Comparison of ENCODE assay signal across 1 cellular context in genomic region chr1:85581138-85581801, GRCh38.
A peak's percentile ranks its signal among the peaks of the same experiment; 100 is the strongest.
TF ChIP-seq lines count a peak whose summit lies in the region.

No MANE protein-coding gene starts in this region.

TF ChIP-seq in HepG2, 621 proteins besides CTCF, POLR2A, EP300 and RAD21 (continued from another document and continues in another):
- TF ChIP-seq, protein P1, sequence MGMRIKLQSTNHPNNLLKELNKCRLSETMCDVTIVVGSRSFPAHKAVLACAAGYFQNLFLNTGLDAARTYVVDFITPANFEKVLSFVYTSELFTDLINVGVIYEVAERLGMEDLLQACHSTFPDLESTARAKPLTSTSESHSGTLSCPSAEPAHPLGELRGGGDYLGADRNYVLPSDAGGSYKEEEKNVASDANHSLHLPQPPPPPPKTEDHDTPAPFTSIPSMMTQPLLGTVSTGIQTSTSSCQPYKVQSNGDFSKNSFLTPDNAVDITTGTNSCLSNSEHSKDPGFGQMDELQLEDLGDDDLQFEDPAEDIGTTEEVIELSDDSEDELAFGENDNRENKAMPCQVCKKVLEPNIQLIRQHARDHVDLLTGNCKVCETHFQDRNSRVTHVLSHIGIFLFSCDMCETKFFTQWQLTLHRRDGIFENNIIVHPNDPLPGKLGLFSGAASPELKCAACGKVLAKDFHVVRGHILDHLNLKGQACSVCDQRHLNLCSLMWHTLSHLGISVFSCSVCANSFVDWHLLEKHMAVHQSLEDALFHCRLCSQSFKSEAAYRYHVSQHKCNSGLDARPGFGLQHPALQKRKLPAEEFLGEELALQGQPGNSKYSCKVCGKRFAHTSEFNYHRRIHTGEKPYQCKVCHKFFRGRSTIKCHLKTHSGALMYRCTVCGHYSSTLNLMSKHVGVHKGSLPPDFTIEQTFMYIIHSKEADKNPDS (CRISPR knock-in tag; IDR thresholded peaks at IDR 0.05) = no peak
- TF ChIP-seq NRL (CRISPR knock-in tag; IDR thresholded peaks at IDR 0.05; ENCODE audit: borderline replicate concordance) = peak; percentile 59; the same call in 1 of the 2 replicates
- TF ChIP-seq ZFP36L2 (CRISPR knock-in tag; IDR thresholded peaks at IDR 0.05) = no peak
- TF ChIP-seq, protein P2, sequence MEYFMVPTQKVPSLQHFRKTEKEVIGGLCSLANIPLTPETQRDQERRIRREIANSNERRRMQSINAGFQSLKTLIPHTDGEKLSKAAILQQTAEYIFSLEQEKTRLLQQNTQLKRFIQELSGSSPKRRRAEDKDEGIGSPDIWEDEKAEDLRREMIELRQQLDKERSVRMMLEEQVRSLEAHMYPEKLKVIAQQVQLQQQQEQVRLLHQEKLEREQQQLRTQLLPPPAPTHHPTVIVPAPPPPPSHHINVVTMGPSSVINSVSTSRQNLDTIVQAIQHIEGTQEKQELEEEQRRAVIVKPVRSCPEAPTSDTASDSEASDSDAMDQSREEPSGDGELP (IDR thresholded peaks at IDR 0.05; ENCODE audit: borderline replicate concordance, low read depth) = peak; percentile 41; the same call in 1 of the 2 replicates
- TF ChIP-seq ZNF383 (CRISPR knock-in tag; IDR thresholded peaks at IDR 0.05; ENCODE audit: borderline replicate concordance) = no peak
- no peak for TF ChIP-seq ZNF256 (CRISPR knock-in tag; conservative IDR thresholded peaks at IDR 0.05)
- TF ChIP-seq, protein P3, sequence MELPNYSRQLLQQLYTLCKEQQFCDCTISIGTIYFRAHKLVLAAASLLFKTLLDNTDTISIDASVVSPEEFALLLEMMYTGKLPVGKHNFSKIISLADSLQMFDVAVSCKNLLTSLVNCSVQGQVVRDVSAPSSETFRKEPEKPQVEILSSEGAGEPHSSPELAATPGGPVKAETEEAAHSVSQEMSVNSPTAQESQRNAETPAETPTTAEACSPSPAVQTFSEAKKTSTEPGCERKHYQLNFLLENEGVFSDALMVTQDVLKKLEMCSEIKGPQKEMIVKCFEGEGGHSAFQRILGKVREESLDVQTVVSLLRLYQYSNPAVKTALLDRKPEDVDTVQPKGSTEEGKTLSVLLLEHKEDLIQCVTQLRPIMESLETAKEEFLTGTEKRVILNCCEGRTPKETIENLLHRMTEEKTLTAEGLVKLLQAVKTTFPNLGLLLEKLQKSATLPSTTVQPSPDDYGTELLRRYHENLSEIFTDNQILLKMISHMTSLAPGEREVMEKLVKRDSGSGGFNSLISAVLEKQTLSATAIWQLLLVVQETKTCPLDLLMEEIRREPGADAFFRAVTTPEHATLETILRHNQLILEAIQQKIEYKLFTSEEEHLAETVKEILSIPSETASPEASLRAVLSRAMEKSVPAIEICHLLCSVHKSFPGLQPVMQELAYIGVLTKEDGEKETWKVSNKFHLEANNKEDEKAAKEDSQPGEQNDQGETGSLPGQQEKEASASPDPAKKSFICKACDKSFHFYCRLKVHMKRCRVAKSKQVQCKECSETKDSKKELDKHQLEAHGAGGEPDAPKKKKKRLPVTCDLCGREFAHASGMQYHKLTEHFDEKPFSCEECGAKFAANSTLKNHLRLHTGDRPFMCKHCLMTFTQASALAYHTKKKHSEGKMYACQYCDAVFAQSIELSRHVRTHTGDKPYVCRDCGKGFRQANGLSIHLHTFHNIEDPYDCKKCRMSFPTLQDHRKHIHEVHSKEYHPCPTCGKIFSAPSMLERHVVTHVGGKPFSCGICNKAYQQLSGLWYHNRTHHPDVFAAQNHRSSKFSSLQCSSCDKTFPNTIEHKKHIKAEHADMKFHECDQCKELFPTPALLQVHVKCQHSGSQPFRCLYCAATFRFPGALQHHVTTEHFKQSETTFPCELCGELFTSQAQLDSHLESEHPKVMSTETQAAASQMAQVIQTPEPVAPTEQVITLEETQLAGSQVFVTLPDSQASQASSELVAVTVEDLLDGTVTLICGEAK (IDR thresholded peaks at IDR 0.05) = no peak
- TF ChIP-seq, protein P3 (CRISPR knock-in tag; IDR thresholded peaks at IDR 0.05) = peak; percentile 52; the same call in 1 of the 2 replicates
- TF ChIP-seq ZFP91 (CRISPR knock-in tag; IDR thresholded peaks at IDR 0.05; ENCODE audit: borderline replicate concordance) = peak; percentile 98
- TF ChIP-seq ISL2 (CRISPR knock-in tag; IDR thresholded peaks at IDR 0.05) = no peak
- TF ChIP-seq HIVEP1 (CRISPR knock-in tag; IDR thresholded peaks at IDR 0.05) = 0 out of 2 replicates have a peak, but pooled peaks have one; percentile 33
- 0 out of 2 replicates have a peak, but pooled peaks have one; percentile 32 for TF ChIP-seq ZNF788 (CRISPR knock-in tag; IDR thresholded peaks at IDR 0.05; ENCODE audit: borderline replicate concordance)
- TF ChIP-seq ZNF713 (CRISPR knock-in tag; IDR thresholded peaks at IDR 0.05) = no peak
- TF ChIP-seq IKZF5 (CRISPR knock-in tag; IDR thresholded peaks at IDR 0.05) = no peak
- TF ChIP-seq, protein P4, sequence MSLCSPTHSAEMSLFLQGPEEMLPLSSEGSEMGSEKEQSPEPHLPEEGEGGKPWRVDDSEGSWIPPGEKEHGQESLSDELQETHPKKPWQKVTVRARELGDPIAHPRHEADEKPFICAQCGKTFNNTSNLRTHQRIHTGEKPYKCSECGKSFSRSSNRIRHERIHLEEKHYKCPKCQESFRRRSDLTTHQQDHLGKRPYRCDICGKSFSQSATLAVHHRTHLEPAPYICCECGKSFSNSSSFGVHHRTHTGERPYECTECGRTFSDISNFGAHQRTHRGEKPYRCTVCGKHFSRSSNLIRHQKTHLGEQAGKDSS (CRISPR knock-in tag; IDR thresholded peaks at IDR 0.05; ENCODE audit: borderline replicate concordance, low read depth) = peak; percentile 82
- TF ChIP-seq PITX1 (CRISPR knock-in tag; IDR thresholded peaks at IDR 0.05) = no peak
- no peak for TF ChIP-seq E2F5 (CRISPR knock-in tag; conservative IDR thresholded peaks at IDR 0.05)
- TF ChIP-seq ZNF747 (CRISPR knock-in tag; IDR thresholded peaks at IDR 0.05; ENCODE audit: borderline replicate concordance) = no peak
- TF ChIP-seq KDM5B (CRISPR knock-in tag; IDR thresholded peaks at IDR 0.05; ENCODE audit: borderline replicate concordance) = no peak; the same call in 1 of the 2 replicates
- TF ChIP-seq, protein P5, sequence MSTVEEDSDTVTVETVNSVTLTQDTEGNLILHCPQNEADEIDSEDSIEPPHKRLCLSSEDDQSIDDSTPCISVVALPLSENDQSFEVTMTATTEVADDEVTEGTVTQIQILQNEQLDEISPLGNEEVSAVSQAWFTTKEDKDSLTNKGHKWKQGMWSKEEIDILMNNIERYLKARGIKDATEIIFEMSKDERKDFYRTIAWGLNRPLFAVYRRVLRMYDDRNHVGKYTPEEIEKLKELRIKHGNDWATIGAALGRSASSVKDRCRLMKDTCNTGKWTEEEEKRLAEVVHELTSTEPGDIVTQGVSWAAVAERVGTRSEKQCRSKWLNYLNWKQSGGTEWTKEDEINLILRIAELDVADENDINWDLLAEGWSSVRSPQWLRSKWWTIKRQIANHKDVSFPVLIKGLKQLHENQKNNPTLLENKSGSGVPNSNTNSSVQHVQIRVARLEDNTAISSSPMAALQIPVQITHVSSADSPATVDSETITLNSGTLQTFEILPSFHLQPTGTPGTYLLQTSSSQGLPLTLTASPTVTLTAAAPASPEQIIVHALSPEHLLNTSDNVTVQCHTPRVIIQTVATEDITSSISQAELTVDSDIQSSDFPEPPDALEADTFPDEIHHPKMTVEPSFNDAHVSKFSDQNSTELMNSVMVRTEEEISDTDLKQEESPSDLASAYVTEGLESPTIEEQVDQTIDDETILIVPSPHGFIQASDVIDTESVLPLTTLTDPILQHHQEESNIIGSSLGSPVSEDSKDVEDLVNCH (CRISPR knock-in tag; IDR thresholded peaks at IDR 0.05) = no peak
- peak; percentile 44; the same call in 1 of the 2 replicates for TF ChIP-seq FOSL2 (CRISPR knock-in tag; IDR thresholded peaks at IDR 0.05)
- no peak for TF ChIP-seq ZNF761 (CRISPR knock-in tag; conservative IDR thresholded peaks at IDR 0.05)
- no peak for TF ChIP-seq ZUFSP (CRISPR knock-in tag; IDR thresholded peaks at IDR 0.05; ENCODE audit: borderline replicate concordance)
- TF ChIP-seq PREB (CRISPR knock-in tag; IDR thresholded peaks at IDR 0.05) = no peak
- no peak for TF ChIP-seq TCF7 (IDR thresholded peaks at IDR 0.05; ENCODE audit: low read depth)
- TF ChIP-seq PAF1 (CRISPR knock-in tag; IDR thresholded peaks at IDR 0.05) = no peak
- no peak; the same call in 1 of the 2 replicates for TF ChIP-seq YEATS4 (CRISPR knock-in tag; IDR thresholded peaks at IDR 0.05; ENCODE audit: borderline replicate concordance)
- TF ChIP-seq GLI4 (CRISPR knock-in tag; IDR thresholded peaks at IDR 0.05; ENCODE audit: borderline replicate concordance) = 0 out of 2 replicates have a peak, but pooled peaks have one; percentile 30
- TF ChIP-seq NONO (IDR thresholded peaks at IDR 0.05) = no peak
- 0 out of 2 replicates have a peak, but pooled peaks have one; percentile 54 for TF ChIP-seq NONO (CRISPR knock-in tag; conservative IDR thresholded peaks at IDR 0.05)
